2 cellular contexts compared by ENCODE assay signal in genomic region chr10:49926-50325, GRCh38. TPM values are rescaled to one million over a fixed set of nuclear protein-coding genes. Genes with fewer than 3 reads are reported as not detected.
"Had no signal": no experiment of that assay in that cellular context is flagged by ENCODE, and none has a peak within 500 bp of the region (broad histone marks: within the 10 kb centered on the region; RNA-seq: fewer than 3 reads in every experiment).

No MANE protein-coding gene starts in this region.

RNA-seq across cellular contexts. Expression of gene TUBB8, which starts 0.8 kb away (rescaled TPM):
- total RNA-seq: HT-29, IMR-90 had no signal
